In genomic region chr2:113925884-113926283, GRCh38 we compare ENCODE assay signal across 23 cellular contexts. TPM values are rescaled to one million over a fixed set of nuclear protein-coding genes. Genes with fewer than 3 reads are reported as not detected.
A peak's percentile ranks its signal among the peaks of the same experiment; 100 is the strongest.
DNase-seq lines count a peak whose midpoint lies in the region; ATAC-seq, FAIRE-seq and TF ChIP-seq lines count a peak whose summit lies in the region.
"Had no signal": no experiment of that assay in that cellular context is flagged by ENCODE, and none has a peak within 500 bp of the region (broad histone marks: within the 10 kb centered on the region; RNA-seq: fewer than 3 reads in every experiment).

No MANE protein-coding gene starts in this region.

- H3K36me3 ChIP-seq in IMR-90 (ENCODE audit: control insufficient read depth, insufficient read depth, low read length): peaks cover 37% of the 10 kb centered on the region

- in situ Hi-C loops in IMR-90 (cut with MboI; ENCODE audit: low sequenced_read_pairs): no loop called here

- WGBS in A549 (ENCODE audit: missing lambda C conversion rate): 76% methylated on average over 6 of the region's 6 CpGs
- 72% methylated on average over 3 of the region's 6 CpGs; no CpG with 5 or more reads in 1 of the 2 experiments for whole genome bisulfite sequencing in IMR-90 (ENCODE audit: extremely low coverage in 2 of 2, insufficient read length in 1 of 2), 2 experiments

- intact Hi-C loops in IMR-90 (cut with micrococcal nuclease): no loop called here

- H2AK9ac ChIP-seq in IMR-90 (replicated peaks; ENCODE audit: low read depth, low read length, poor library complexity): no peak overlapping the region

- H3K23ac ChIP-seq in IMR-90 (ENCODE audit: low read depth, low read length): no peak overlapping the region

- peaks cover 37% of the 10 kb centered on the region for H3K4me1 Mint-ChIP-seq in activated naive CD8-positive, alpha-beta T cell (ENCODE audit: low read depth)
- peaks cover 30% of the 10 kb centered on the region for H3K4me1 Mint-ChIP-seq in activated naive CD8-positive, alpha-beta T cell treated with anti-CD3 and anti-CD28 coated beads for 36 hours
- no peaks in the 10 kb centered on the region for H3K4me1 Mint-ChIP-seq in nephron progenitor cell

- no peak overlapping the region for H4K8ac ChIP-seq in IMR-90 (ENCODE audit: low read depth in 2 of 2, low read length in 2 of 2)

- no TSS peak for BruUV-seq in IMR-90 (replicated peaks; lab: Mats Ljungman, UMichigan)

- H3K4ac ChIP-seq in IMR-90 (ENCODE audit: low read depth, low read length): no peak overlapping the region

- H3K9me3 Mint-ChIP-seq in activated naive CD8-positive, alpha-beta T cell (ENCODE audit: low read depth): no peaks in the 10 kb centered on the region
- H3K9me3 Mint-ChIP-seq in activated naive CD8-positive, alpha-beta T cell treated with anti-CD3 and anti-CD28 coated beads for 36 hours: peaks cover 2% of the 10 kb centered on the region
- no peaks in the 10 kb centered on the region for H3K9me3 Mint-ChIP-seq in nephron progenitor cell
- H3K9me3 Mint-ChIP-seq: CD8-positive, alpha-beta T cell had no signal

- POLR2A ChIA-PET in A549 (lab: Yijun Ruan, JAX): no interaction called here
- POLR2A ChIA-PET in IMR-90 (lab: Charles Lee; ENCODE audit: unreplicated experiment): no interaction called here

- H4K20me1 ChIP-seq in IMR-90 (ENCODE audit: insufficient read depth, low read length): peaks cover 64% of the 10 kb centered on the region

- H2AK5ac ChIP-seq in IMR-90 (ENCODE audit: low read depth, low read length): no peak overlapping the region

- H4K91ac ChIP-seq in IMR-90 (ENCODE audit: insufficient read depth, low read depth, low read length): no peak overlapping the region

- H2BK120ac ChIP-seq in IMR-90 (ENCODE audit: low read depth, low read length): no peak overlapping the region

- no peak for FAIRE-seq in A549 (lab: Jason Lieb, UNC)
- FAIRE-seq: A204.1, D721Med, GM12878, H1 had no signal

- no peak overlapping the region for H3K14ac ChIP-seq in IMR-90 (replicated peaks; ENCODE audit: low read depth, low read length)

- H3K56ac ChIP-seq in IMR-90 (ENCODE audit: extremely low read depth, insufficient read depth, low read length): no peak overlapping the region

- H3K4me3 ChIP-seq in A549 (no peak overlapping the region), IMR-90 (ENCODE audit: insufficient read depth, low read depth, low read length) (no peak overlapping the region)
- H3K4me3 ChIP-seq: GM12878, GM23248 had no signal

- ATAC-seq in A549 (no peak), IMR-90 (ENCODE audit: low read depth) (no peak)
- ATAC-seq: CD8-positive, alpha-beta T cell; GM12878 had no signal

- H3K27me3 ChIP-seq in IMR-90 (ENCODE audit: control insufficient read depth, insufficient read depth, low read length): no peaks in the 10 kb centered on the region

- H3K9ac ChIP-seq in IMR-90 (ENCODE audit: low read depth, low read length): no peak overlapping the region
- H3K9ac ChIP-seq: GM23248 had no signal

- no peak overlapping the region for H2BK5ac ChIP-seq in IMR-90 (ENCODE audit: low read depth, low read length, poor library complexity, severe bottlenecking)

- H3K18ac ChIP-seq in IMR-90 (ENCODE audit: low read depth, low read length): no peak overlapping the region

- no peak overlapping the region for H3K4me2 ChIP-seq in A549
- no peak overlapping the region for H3K4me2 ChIP-seq in IMR-90 (ENCODE audit: low read depth, low read length)

- H2BK20ac ChIP-seq in IMR-90 (ENCODE audit: low read depth, low read length): no peak overlapping the region

- H3K79me1 ChIP-seq in IMR-90 (ENCODE audit: low read depth in 1 of 2, low read length in 2 of 2): peaks cover 25 to 46% of the 10 kb centered on the region in 2 experiments

- H3K4me1 ChIP-seq in A549 (no peaks in the 10 kb centered on the region), IMR-90 (ENCODE audit: control insufficient read depth, insufficient read depth, low read length) (peaks cover 5% of the 10 kb centered on the region)

- peaks cover 14% of the 10 kb centered on the region for H3K36me3 Mint-ChIP-seq in activated naive CD8-positive, alpha-beta T cell
- H3K36me3 Mint-ChIP-seq in activated naive CD8-positive, alpha-beta T cell treated with anti-CD3 and anti-CD28 coated beads for 36 hours: peaks cover 45% of the 10 kb centered on the region
- H3K36me3 Mint-ChIP-seq in nephron progenitor cell (ENCODE audit: low read depth): peaks cover 25% of the 10 kb centered on the region

- no peak overlapping the region for H4K5ac ChIP-seq in IMR-90 (ENCODE audit: low read depth, low read length)

- TF ChIP-seq RAD21 in A549 (conservative IDR thresholded peaks at IDR 0.05 in 1 of 2, IDR thresholded peaks at IDR 0.05 in 1 of 2): no peak
- no peak for TF ChIP-seq RAD21 in IMR-90 (IDR thresholded peaks at IDR 0.05; ENCODE audit: low read length)

- H2AFZ ChIP-seq in IMR-90 (replicated peaks; ENCODE audit: low read length, poor library complexity): no peak overlapping the region
- H2AFZ ChIP-seq: GM23248 had no signal

- H3K27me3 Mint-ChIP-seq in activated naive CD8-positive, alpha-beta T cell: no peaks in the 10 kb centered on the region
- no peaks in the 10 kb centered on the region for H3K27me3 Mint-ChIP-seq in activated naive CD8-positive, alpha-beta T cell treated with anti-CD3 and anti-CD28 coated beads for 36 hours
- no peaks in the 10 kb centered on the region for H3K27me3 Mint-ChIP-seq in nephron progenitor cell (ENCODE audit: low read depth, poor library complexity)

- H3K9me3 ChIP-seq in A549: no peaks in the 10 kb centered on the region
- no peaks in the 10 kb centered on the region for H3K9me3 ChIP-seq in IMR-90 (ENCODE audit: control insufficient read depth, insufficient read depth, low read length)

- CTCF ChIA-PET in A549 (lab: Yijun Ruan, JAX): no interaction called here
- CTCF ChIA-PET in IMR-90 (lab: Yijun Ruan, JAX): no interaction called here

- no peak for TF ChIP-seq POLR2A in A549 (IDR thresholded peaks at IDR 0.05; ENCODE audit: low read length)
- no peak for TF ChIP-seq POLR2A in IMR-90 (IDR thresholded peaks at IDR 0.05; ENCODE audit: low read depth, low read length)

- no peaks in the 10 kb centered on the region for H3K9me1 ChIP-seq in IMR-90 (ENCODE audit: insufficient read depth, low read length)

- H2BK15ac ChIP-seq in IMR-90 (ENCODE audit: low read depth, low read length): no peak overlapping the region

- no peak for TF ChIP-seq EP300 in A549 (IDR thresholded peaks at IDR 0.05)

- peak overlapping the region; percentile 10 for H3K27ac Mint-ChIP-seq in activated naive CD8-positive, alpha-beta T cell
- H3K27ac Mint-ChIP-seq in activated naive CD8-positive, alpha-beta T cell treated with anti-CD3 and anti-CD28 coated beads for 36 hours: no peak overlapping the region
- H3K27ac Mint-ChIP-seq in nephron progenitor cell: peak overlapping the region; percentile 36

- DNase-seq in activated naive CD8-positive, alpha-beta T cell treated with anti-CD3 and anti-CD28 coated beads for 36 hours: no peak
- DNase-seq in A549 (ENCODE audit: low read depth in 1 of 2, low spot score in 1 of 2) (no peak), IMR-90 (no peak), nephron progenitor cell (no peak), NCI-H345 (lab: John Stamatoyannopoulos, UW) (no peak), HUDEP-2 (lab: John Stamatoyannopoulos, UW; ENCODE audit: unreplicated experiment in 76 of 76) (no peak)
- DNase-seq: ACHN; AML-193; C1 segment of cervical spinal cord; CD8-positive, alpha-beta T cell; DMS 273 treated with DMSO at 0.1 percent for 48 hours; DMS79; EL; GDM1; GM23248; H7; HCEC 1CT had no signal

- no peak for TF ChIP-seq CTCF in A549 (IDR thresholded peaks at IDR 0.05)
- no peak for TF ChIP-seq CTCF in IMR-90 (conservative IDR thresholded peaks at IDR 0.05; ENCODE audit: low read depth, low read length)
- TF ChIP-seq CTCF in nephron progenitor cell (IDR thresholded peaks at IDR 0.05): no peak

- H3K4me3 Mint-ChIP-seq in activated naive CD8-positive, alpha-beta T cell: no peak overlapping the region
- H3K4me3 Mint-ChIP-seq in activated naive CD8-positive, alpha-beta T cell treated with anti-CD3 and anti-CD28 coated beads for 36 hours: no peak overlapping the region
- no peak overlapping the region for H3K4me3 Mint-ChIP-seq in nephron progenitor cell
- H3K4me3 Mint-ChIP-seq: CD8-positive, alpha-beta T cell had no signal

- dilution Hi-C loops in IMR-90 (cut with HindIII; ENCODE audit: low sequenced_read_pairs, unreplicated experiment): no loop called here

- H3K27ac ChIP-seq in A549 (no peak overlapping the region), IMR-90 (ENCODE audit: insufficient read depth, low read length) (no peak overlapping the region)
- H3K27ac ChIP-seq: 22Rv1, GM23248 had no signal

TF ChIP-seq in A549, 52 proteins besides CTCF, POLR2A, EP300 and RAD21:
- TF ChIP-seq MAFK (IDR thresholded peaks at IDR 0.05; ENCODE audit: partially characterized antibody): peak; percentile 51
- no peak for TF ChIP-seq POLR2AphosphoS2 (conservative IDR thresholded peaks at IDR 0.05; ENCODE audit: low read length)
- TF ChIP-seq TP53 (CRISPR knock-in tag; IDR thresholded peaks at IDR 0.05): no peak

TF ChIP-seq in IMR-90, 13 proteins besides CTCF, POLR2A, EP300 and RAD21:
- TF ChIP-seq MAFK (IDR thresholded peaks at IDR 0.05; ENCODE audit: low read depth, low read length) (0 out of 2 replicates have a peak, but pooled peaks have one; percentile 12), RCOR1 (IDR thresholded peaks at IDR 0.05; ENCODE audit: insufficient replicate concordance, low read length) (no peak)

RNA-seq across cellular contexts. Expression of gene ACTR3, which starts 36.0 kb away (rescaled TPM):
- 100 to 1,000 TPM; 480 to 482 TPM for total RNA-seq in activated naive CD8-positive, alpha-beta T cell treated with anti-CD3 and anti-CD28 coated beads for 36 hours
- polyA plus RNA-seq in A549 (2011; rRNA removed): 282 and 412 TPM in 2 replicates
- 113 and 114 TPM in 2 replicates for polyA plus RNA-seq in A549 (2012; cell fraction: cytosol; rRNA removed)
- polyA plus RNA-seq in A549 (2012; cell fraction: nucleus; rRNA removed): 43.6 and 53.8 TPM in 2 replicates
- polyA plus RNA-seq in A549 (2017; fragmentation: RNase III; extraction: RNeasy Plus Mini Kit Qiagen cat#74134 plus additional on column Dnase treatment): 359 to 392 TPM (median 378 TPM) in 3 replicates
- polyA minus RNA-seq in A549 (2011; rRNA and poly(A)+ RNA removed): 214 and 239 TPM in 2 replicates
- total RNA-seq in IMR-90 (2012; rRNA removed): 307 and 645 TPM in 2 replicates
- polyA plus RNA-seq in IMR-90 (2012; rRNA removed): 201 and 246 TPM in 2 replicates
- polyA plus RNA-seq in IMR-90 (2012; cell fraction: cytosol; rRNA removed): 28.9 and 70.5 TPM in 2 replicates
- polyA plus RNA-seq in IMR-90 (2012; cell fraction: nucleus; rRNA removed; ENCODE audit: low replicate concordance): 8.1 and 74.7 TPM in 2 replicates
